ENCODE assay signal across 20 cellular contexts in genomic region chr7:85230623-85231022, GRCh38. TPM values are rescaled to one million over a fixed set of nuclear protein-coding genes. Genes with fewer than 3 reads are reported as not detected.
"Had no signal": no experiment of that assay in that cellular context is flagged by ENCODE, and none has a peak within 500 bp of the region (broad histone marks: within the 10 kb centered on the region; RNA-seq: fewer than 3 reads in every experiment).

No MANE protein-coding gene starts in this region.

- ATAC-seq: activated CD8-positive, alpha-beta memory T cell treated with anti-CD3 and anti-CD28 coated beads, Interleukin-2, amount 10 ng/mL, durations not matched to agents 7 days and 5 days; heart right ventricle; left lobe of liver; mucosa of descending colon; natural killer cell; sciatic nerve had no signal

- H3K27ac Mint-ChIP-seq: activated CD8-positive, alpha-beta memory T cell treated with anti-CD3 and anti-CD28 coated beads, Interleukin-2, amount 10 ng/mL, durations not matched to agents 7 days and 5 days; activated naive CD4-positive, alpha-beta T cell treated with anti-CD3 and anti-CD28 coated beads, Interleukin-2, amount 50 U/mL, for 24 hours; activated T-cell treated with anti-CD3 and anti-CD28 coated beads, Interleukin-2, amount 50 U/mL, for 24 hours; natural killer cell had no signal

- H3K4me1 Mint-ChIP-seq: activated CD8-positive, alpha-beta memory T cell treated with anti-CD3 and anti-CD28 coated beads, Interleukin-2, amount 10 ng/mL, durations not matched to agents 7 days and 5 days; activated naive CD4-positive, alpha-beta T cell treated with anti-CD3 and anti-CD28 coated beads, Interleukin-2, amount 50 U/mL, for 24 hours; natural killer cell had no signal

- H3K27me3 Mint-ChIP-seq: activated CD8-positive, alpha-beta memory T cell treated with anti-CD3 and anti-CD28 coated beads, Interleukin-2, amount 10 ng/mL, durations not matched to agents 7 days and 5 days; activated naive CD4-positive, alpha-beta T cell treated with anti-CD3 and anti-CD28 coated beads, Interleukin-2, amount 50 U/mL, for 24 hours; activated T-cell treated with anti-CD3 and anti-CD28 coated beads, Interleukin-2, amount 50 U/mL, for 24 hours had no signal

- DNase-seq: activated CD4-positive, alpha-beta T cell treated with anti-CD3 and anti-CD28 coated beads, Interleukin-2, amount 50 U/mL, for 48 hours; activated CD4-positive, CD25-positive, alpha-beta regulatory T cell treated with anti-CD3 and anti-CD28 coated beads, Interleukin-2, amount 50 U/mL, for 72 hours; activated CD8-positive, alpha-beta memory T cell treated with anti-CD3 and anti-CD28 coated beads, Interleukin-2, amount 10 ng/mL, durations not matched to agents 7 days and 5 days; activated effector memory CD4-positive, alpha-beta T cell treated with Interleukin-2 at 50 U/mL for 16 hours; activated T-cell treated with anti-CD3 and anti-CD28 coated beads, Interleukin-2, amount 50 U/mL, for 24 hours; caudate nucleus; colonic mucosa; effector CD4-positive, alpha-beta T cell; heart right ventricle; islet precursor cell; mammary epithelial cell; mucosa of descending colon; natural killer cell; occipital lobe; stimulated activated CD4-positive, alpha-beta T cell treated with anti-CD3 and anti-CD28 coated beads, Interleukin-2, amount 100 ng/mL, for 24 hours; stimulated activated naive CD4-positive, alpha-beta T cell treated with Interleukin-2 at 50 U/mL for 16 hours had no signal

- H3K4me3 ChIP-seq: colonic mucosa, heart right ventricle, mucosa of descending colon, upper lobe of left lung had no signal

- H3K27ac ChIP-seq: colonic mucosa, heart right ventricle, upper lobe of left lung had no signal

- H3K4me3 Mint-ChIP-seq: activated CD8-positive, alpha-beta memory T cell treated with anti-CD3 and anti-CD28 coated beads, Interleukin-2, amount 10 ng/mL, durations not matched to agents 7 days and 5 days; activated naive CD4-positive, alpha-beta T cell treated with anti-CD3 and anti-CD28 coated beads, Interleukin-2, amount 50 U/mL, for 24 hours; activated T-cell treated with anti-CD3 and anti-CD28 coated beads, Interleukin-2, amount 50 U/mL, for 24 hours; natural killer cell had no signal

- H3K36me3 Mint-ChIP-seq: activated CD8-positive, alpha-beta memory T cell treated with anti-CD3 and anti-CD28 coated beads, Interleukin-2, amount 10 ng/mL, durations not matched to agents 7 days and 5 days; activated naive CD4-positive, alpha-beta T cell treated with anti-CD3 and anti-CD28 coated beads, Interleukin-2, amount 50 U/mL, for 24 hours had no signal

- H3K27me3 ChIP-seq: colonic mucosa, heart right ventricle, upper lobe of left lung had no signal

- H3K4me1 ChIP-seq: colonic mucosa, heart right ventricle, upper lobe of left lung had no signal

- H3K36me3 ChIP-seq: colonic mucosa, heart right ventricle, upper lobe of left lung had no signal

- H3K9me3 ChIP-seq: colonic mucosa, mucosa of descending colon, upper lobe of left lung had no signal

RNA-seq across cellular contexts. Expression of gene SEMA3D, which starts 43.8 kb away (rescaled TPM):
- total RNA-seq: activated CD8-positive, alpha-beta memory T cell treated with anti-CD3 and anti-CD28 coated beads, Interleukin-2, amount 10 ng/mL, durations not matched to agents 7 days and 5 days; natural killer cell had no signal
